In the genomic region with DNA sequence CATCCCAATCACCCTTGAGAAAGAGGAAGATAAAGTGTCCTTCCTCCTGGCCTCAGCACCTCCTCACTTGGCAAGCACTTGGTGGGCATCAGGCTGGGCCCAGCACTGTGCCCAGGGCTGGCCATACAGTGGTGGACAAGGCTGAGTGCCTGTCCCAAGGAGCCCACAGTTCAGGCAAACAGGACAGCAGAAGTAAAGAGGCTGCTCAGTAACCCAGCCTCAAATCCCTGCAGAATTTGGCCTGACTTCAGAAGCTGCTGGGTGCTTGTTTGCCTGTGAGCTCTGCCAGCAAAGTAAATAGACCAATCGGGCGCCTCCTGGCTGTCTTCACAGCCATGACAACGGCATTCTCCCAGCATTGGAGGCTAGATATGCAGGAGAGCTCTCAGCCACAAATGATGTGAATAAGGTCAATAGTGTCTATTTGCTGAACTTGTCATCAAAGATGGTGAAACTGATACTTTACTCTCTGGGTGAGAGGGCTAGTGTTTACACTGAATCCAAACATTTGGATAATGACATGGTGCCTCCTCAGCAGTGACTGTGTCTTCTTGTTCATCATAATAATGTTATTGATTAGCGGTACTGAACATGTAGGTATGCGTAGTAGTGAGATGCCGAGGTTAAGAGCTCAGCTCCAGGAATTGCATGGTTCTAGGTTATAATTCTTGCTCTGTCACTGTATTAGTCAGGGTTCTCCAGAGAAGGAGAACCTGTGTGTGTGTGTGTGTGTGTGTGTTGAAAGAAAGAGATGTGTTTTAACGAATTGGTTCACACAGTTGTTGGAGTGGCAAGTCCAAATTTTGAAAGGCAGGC, we compare ENCODE assay signal across 8 cellular contexts. TPM values are rescaled to one million over a fixed set of nuclear protein-coding genes. Genes with fewer than 3 reads are reported as not detected.
DNase-seq lines count a peak whose midpoint lies in the region; ATAC-seq, FAIRE-seq and TF ChIP-seq lines count a peak whose summit lies in the region.

No MANE protein-coding gene starts in this region.

- H3K27ac ChIP-seq in BLaER1 (no peak overlapping the region), HL-60 (replicated peaks) (no peak overlapping the region), angular gyrus (ENCODE audit: low read depth, low read length) (peak overlapping the region; percentile 33), left ventricle myocardium inferior (replicated peaks) (no peak overlapping the region), rectal smooth muscle tissue (ENCODE audit: low read depth, low read length) (peak overlapping the region; percentile 48)

- H3K9me3 ChIP-seq in BLaER1 (no peaks in the 10 kb centered on the region), left ventricle myocardium inferior (replicated peaks) (no peaks in the 10 kb centered on the region)

- H3K9ac ChIP-seq in BLaER1 (no peak overlapping the region; the same call in 1 of the 2 replicates), rectal smooth muscle tissue (ENCODE audit: low read length) (no peak overlapping the region)

- H3K4me2 ChIP-seq in BLaER1 = peak overlapping the region; percentile 58

- intact Hi-C loops in left ventricle myocardium inferior (cut with micrococcal nuclease) = no loop called here

- H3K27me3 ChIP-seq in BLaER1 (no peaks in the 10 kb centered on the region), HL-60 (ENCODE audit: insufficient read depth, poor library complexity, severe bottlenecking) (no peaks in the 10 kb centered on the region), left ventricle myocardium inferior (ENCODE audit: low read depth) (no peaks in the 10 kb centered on the region), rectal smooth muscle tissue (ENCODE audit: control insufficient read depth, insufficient read depth, low read length) (no peaks in the 10 kb centered on the region)

- H3K36me3 ChIP-seq in BLaER1 (peaks cover 55% of the 10 kb centered on the region), left ventricle myocardium inferior (peaks cover 40% of the 10 kb centered on the region), rectal smooth muscle tissue (ENCODE audit: control insufficient read depth, insufficient read depth, low read length) (peaks cover 18% of the 10 kb centered on the region)

- ATAC-seq in HG03175 (IDR thresholded peaks at IDR 0.05; ENCODE audit: unreplicated experiment) = no peak

- TF ChIP-seq CTCF in HL-60 (IDR thresholded peaks at IDR 0.05; ENCODE audit: insufficient read depth, low read length) = peak; percentile 35
- peak; percentile 70 for TF ChIP-seq CTCF in left ventricle myocardium inferior (IDR thresholded peaks at IDR 0.05; ENCODE audit: borderline replicate concordance)

- H4K20me1 ChIP-seq in BLaER1 = peaks cover 22% of the 10 kb centered on the region

- H3K4me1 ChIP-seq in BLaER1 (peaks cover 59% of the 10 kb centered on the region), left ventricle myocardium inferior (peaks cover 19% of the 10 kb centered on the region), rectal smooth muscle tissue (ENCODE audit: control insufficient read depth, insufficient read depth, low read length) (peaks cover 4% of the 10 kb centered on the region)

- DNase-seq in HL-60 (ENCODE audit: low read depth in 1 of 2, low spot score in 1 of 2) (peak in 1 of 2 experiments; percentile 48), NCI-H748 treated with DMSO at 0.1 percent for 48 hours (lab: John Stamatoyannopoulos, UW) (peak; percentile 94), left ventricle myocardium inferior (peak; percentile 65), GM19239 (ENCODE audit: insufficient read length, low spot score) (no peak)

- no peak for FAIRE-seq in GM19239 (lab: Jason Lieb, UNC)

- H3K4me3 ChIP-seq in BLaER1 (no peak overlapping the region), HL-60 (replicated peaks; ENCODE audit: insufficient read depth, low read length) (no peak overlapping the region), left ventricle myocardium inferior (no peak overlapping the region), rectal smooth muscle tissue (ENCODE audit: low read length) (no peak overlapping the region)

RNA-seq across cellular contexts. Expression of a gene that starts 36.9 kb away (rescaled TPM):
- total RNA-seq in left ventricle myocardium inferior = 3.7 TPM

RNA-seq across cellular contexts. Expression of a gene that starts 52.9 kb away (rescaled TPM):
- total RNA-seq in left ventricle myocardium inferior = 552 TPM

Comparison
In these comparisons a context has a peak if more than half of its experiments do, and no peak if none do; other contexts are left out.
1. H3K27ac ChIP-seq: peak in angular gyrus (single experiment) and rectal smooth muscle tissue (single experiment); none in BLaER1 (single experiment), HL-60 (single experiment) and left ventricle myocardium inferior (single experiment).